In the genomic region with DNA sequence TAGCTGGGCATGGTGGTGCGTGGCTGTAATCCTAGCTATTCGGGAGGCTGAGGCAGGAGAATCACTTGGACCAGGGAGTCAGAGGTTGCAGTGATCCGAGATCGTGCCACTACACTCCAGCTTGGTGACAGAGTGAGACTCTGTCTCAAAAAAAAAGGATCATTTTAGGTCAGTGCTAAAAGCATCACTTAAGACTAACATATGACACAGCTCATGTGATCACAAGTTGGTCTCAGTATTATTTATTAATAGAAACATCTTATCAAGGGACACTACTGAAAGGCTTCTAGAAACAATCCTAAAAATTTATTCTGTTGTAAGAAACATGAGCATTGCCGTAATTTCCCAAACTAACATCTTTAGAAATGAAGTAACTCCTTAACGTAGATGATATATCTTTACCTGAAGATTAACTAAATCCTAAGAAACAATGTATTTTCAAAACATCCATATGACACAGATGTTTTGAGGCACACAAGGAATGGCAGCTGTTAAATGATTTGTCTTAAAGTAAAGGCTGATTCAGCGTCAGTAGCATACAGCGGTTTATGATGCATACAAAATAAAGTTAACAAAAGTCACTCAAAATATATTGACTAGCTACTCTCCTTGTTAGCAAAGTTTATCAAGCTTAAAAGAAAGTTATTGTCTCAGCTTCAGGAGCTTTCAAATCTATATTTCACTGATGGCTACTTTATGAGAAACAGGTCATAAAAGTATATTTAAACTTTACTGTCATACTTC, we compare ENCODE assay signal across 1 cellular context.
TF ChIP-seq lines count a peak whose summit lies in the region.

No MANE protein-coding gene starts in this region.

TF ChIP-seq in HepG2, 621 proteins besides CTCF, POLR2A, EP300 and RAD21 (continued from another document):
- TF ChIP-seq, protein P1, sequence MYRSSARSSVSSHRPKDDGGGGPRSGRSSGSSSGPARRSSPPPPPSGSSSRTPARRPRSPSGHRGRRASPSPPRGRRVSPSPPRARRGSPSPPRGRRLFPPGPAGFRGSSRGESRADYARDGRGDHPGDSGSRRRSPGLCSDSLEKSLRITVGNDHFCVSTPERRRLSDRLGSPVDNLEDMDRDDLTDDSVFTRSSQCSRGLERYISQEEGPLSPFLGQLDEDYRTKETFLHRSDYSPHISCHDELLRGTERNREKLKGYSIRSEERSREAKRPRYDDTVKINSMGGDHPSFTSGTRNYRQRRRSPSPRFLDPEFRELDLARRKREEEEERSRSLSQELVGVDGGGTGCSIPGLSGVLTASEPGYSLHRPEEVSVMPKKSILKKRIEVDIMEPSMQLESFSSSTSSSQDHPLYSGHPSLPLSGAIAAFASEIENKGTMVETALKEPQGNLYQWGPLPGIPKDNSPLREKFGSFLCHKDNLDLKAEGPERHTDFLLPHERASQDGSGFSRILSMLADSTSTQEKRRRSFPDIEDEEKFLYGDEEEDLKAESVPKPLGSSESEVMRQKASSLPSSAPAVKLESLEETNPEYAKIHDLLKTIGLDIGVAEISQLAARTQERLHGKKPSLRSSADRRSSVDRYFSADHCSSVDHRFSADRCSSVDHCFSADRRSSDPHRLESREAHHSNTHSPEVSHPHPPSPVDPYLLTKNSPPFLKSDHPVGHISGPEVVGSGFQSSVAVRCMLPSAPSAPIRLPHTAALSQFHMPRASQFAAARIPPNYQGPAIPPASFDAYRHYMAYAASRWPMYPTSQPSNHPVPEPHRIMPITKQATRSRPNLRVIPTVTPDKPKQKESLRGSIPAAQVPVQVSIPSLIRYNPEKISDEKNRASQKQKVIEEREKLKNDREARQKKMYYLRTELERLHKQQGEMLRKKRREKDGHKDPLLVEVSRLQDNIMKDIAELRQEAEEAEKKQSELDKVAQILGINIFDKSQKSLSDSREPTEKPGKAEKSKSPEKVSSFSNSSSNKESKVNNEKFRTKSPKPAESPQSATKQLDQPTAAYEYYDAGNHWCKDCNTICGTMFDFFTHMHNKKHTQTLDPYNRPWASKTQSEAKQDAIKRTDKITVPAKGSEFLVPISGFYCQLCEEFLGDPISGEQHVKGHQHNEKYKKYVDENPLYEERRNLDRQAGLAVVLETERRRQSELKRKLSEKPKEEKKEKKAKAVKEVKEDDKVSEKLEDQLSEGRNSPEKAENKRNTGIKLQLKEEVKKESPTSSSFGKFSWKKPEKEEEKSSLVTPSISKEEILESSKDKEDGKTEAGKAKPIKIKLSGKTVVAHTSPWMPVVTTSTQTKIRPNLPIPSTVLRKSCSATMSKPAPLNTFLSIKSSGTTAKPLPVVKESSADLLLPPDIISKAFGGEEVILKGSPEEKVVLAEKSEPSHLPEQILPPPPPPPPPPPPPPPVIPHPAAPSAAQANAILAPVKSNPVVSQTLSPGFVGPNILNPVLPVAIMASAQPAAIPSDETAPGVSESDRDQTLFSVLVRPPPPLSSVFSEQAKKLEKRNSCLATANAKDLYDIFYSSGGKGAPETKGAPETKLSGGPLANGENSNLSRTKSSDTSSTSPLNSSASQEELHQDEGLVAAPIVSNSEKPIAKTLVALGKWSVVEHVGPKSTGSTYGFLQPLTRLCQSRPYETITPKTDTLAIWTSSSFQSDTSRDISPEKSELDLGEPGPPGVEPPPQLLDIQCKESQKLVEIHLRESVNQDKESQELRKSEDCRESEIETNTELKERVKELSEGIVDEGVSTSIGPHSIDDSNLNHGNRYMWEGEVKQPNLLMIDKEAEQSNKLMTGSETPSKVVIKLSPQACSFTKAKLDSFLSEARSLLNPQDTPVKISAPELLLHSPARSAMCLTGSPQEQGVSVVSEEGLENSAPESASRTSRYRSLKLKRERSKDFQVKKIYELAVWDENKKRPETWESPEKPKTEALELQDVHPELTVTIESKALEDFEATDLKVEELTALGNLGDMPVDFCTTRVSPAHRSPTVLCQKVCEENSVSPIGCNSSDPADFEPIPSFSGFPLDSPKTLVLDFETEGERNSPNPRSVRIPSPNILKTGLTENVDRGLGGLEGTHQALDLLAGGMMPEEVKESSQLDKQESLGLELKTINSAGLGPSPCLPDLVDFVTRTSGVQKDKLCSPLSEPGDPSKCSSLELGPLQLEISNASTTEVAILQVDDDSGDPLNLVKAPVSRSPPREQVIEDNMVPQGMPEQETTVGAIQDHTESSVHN (CRISPR knock-in tag; IDR thresholded peaks at IDR 0.05): no peak
- TF ChIP-seq, protein P2, sequence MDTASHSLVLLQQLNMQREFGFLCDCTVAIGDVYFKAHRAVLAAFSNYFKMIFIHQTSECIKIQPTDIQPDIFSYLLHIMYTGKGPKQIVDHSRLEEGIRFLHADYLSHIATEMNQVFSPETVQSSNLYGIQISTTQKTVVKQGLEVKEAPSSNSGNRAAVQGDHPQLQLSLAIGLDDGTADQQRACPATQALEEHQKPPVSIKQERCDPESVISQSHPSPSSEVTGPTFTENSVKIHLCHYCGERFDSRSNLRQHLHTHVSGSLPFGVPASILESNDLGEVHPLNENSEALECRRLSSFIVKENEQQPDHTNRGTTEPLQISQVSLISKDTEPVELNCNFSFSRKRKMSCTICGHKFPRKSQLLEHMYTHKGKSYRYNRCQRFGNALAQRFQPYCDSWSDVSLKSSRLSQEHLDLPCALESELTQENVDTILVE (CRISPR knock-in tag; IDR thresholded peaks at IDR 0.05): no peak
- TF ChIP-seq JUN (CRISPR knock-in tag; IDR thresholded peaks at IDR 0.05): no peak
- no peak for TF ChIP-seq MTF2 (CRISPR knock-in tag; IDR thresholded peaks at IDR 0.05; ENCODE audit: borderline replicate concordance)
- TF ChIP-seq ZNF33A (CRISPR knock-in tag; IDR thresholded peaks at IDR 0.05; ENCODE audit: borderline replicate concordance): no peak
- TF ChIP-seq, protein P3, sequence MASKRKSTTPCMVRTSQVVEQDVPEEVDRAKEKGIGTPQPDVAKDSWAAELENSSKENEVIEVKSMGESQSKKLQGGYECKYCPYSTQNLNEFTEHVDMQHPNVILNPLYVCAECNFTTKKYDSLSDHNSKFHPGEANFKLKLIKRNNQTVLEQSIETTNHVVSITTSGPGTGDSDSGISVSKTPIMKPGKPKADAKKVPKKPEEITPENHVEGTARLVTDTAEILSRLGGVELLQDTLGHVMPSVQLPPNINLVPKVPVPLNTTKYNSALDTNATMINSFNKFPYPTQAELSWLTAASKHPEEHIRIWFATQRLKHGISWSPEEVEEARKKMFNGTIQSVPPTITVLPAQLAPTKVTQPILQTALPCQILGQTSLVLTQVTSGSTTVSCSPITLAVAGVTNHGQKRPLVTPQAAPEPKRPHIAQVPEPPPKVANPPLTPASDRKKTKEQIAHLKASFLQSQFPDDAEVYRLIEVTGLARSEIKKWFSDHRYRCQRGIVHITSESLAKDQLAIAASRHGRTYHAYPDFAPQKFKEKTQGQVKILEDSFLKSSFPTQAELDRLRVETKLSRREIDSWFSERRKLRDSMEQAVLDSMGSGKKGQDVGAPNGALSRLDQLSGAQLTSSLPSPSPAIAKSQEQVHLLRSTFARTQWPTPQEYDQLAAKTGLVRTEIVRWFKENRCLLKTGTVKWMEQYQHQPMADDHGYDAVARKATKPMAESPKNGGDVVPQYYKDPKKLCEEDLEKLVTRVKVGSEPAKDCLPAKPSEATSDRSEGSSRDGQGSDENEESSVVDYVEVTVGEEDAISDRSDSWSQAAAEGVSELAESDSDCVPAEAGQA (IDR thresholded peaks at IDR 0.05; ENCODE audit: low read depth): no peak
- TF ChIP-seq, protein P3 (CRISPR knock-in tag; IDR thresholded peaks at IDR 0.05; ENCODE audit: borderline replicate concordance): no peak
- TF ChIP-seq HNRNPK (IDR thresholded peaks at IDR 0.05; ENCODE audit: low read depth, low read length, poor library complexity, severe bottlenecking): no peak
- no peak for TF ChIP-seq CHD4 (IDR thresholded peaks at IDR 0.05; ENCODE audit: borderline replicate concordance, low read length)
- no peak for TF ChIP-seq FOXO1 (CRISPR knock-in tag; IDR thresholded peaks at IDR 0.05)
- TF ChIP-seq ZBTB38 (CRISPR knock-in tag; IDR thresholded peaks at IDR 0.05): no peak
- no peak for TF ChIP-seq ZNF724P (CRISPR knock-in tag; IDR thresholded peaks at IDR 0.05; ENCODE audit: borderline replicate concordance)
- TF ChIP-seq, protein P4, sequence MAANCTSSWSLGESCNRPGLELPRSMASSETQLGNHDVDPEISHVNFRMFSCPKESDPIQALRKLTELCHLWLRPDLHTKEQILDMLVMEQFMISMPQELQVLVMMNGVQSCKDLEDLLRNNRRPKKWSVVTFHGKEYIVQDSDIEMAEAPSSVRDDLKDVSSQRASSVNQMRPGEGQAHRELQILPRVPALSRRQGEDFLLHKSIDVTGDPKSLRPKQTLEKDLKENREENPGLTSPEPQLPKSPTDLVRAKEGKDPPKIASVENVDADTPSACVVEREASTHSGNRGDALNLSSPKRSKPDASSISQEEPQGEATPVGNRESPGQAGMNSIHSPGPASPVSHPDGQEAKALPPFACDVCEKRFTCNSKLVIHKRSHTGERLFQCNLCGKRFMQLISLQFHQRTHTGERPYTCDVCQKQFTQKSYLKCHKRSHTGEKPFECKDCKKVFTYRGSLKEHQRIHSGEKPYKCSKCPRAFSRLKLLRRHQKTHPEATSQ (CRISPR knock-in tag; IDR thresholded peaks at IDR 0.05; ENCODE audit: borderline replicate concordance): no peak
- no peak for TF ChIP-seq ZMYM4 (CRISPR knock-in tag; IDR thresholded peaks at IDR 0.05)
- TF ChIP-seq, protein P5, sequence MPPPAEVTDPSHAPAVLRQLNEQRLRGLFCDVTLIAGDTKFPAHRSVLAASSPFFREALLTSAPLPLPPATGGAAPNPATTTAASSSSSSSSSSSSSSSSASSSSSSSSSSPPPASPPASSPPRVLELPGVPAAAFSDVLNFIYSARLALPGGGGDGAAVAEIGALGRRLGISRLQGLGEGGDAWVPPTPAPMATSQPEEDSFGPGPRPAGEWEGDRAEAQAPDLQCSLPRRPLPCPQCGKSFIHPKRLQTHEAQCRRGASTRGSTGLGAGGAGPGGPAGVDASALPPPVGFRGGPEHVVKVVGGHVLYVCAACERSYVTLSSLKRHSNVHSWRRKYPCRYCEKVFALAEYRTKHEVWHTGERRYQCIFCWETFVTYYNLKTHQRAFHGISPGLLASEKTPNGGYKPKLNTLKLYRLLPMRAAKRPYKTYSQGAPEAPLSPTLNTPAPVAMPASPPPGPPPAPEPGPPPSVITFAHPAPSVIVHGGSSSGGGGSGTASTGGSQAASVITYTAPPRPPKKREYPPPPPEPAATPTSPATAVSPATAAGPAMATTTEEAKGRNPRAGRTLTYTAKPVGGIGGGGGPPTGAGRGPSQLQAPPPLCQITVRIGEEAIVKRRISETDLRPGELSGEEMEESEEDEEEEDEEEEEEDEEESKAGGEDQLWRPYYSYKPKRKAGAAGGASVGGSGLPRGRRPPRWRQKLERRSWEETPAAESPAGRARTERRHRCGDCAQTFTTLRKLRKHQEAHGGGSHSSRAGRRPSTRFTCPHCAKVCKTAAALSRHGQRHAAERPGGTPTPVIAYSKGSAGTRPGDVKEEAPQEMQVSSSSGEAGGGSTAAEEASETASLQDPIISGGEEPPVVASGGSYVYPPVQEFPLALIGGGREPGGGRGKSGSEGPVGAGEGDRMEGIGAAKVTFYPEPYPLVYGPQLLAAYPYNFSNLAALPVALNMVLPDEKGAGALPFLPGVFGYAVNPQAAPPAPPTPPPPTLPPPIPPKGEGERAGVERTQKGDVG (CRISPR knock-in tag; IDR thresholded peaks at IDR 0.05; ENCODE audit: borderline replicate concordance): no peak
- no peak for TF ChIP-seq ZNF292 (CRISPR knock-in tag; IDR thresholded peaks at IDR 0.05; ENCODE audit: borderline replicate concordance, low read depth)
- TF ChIP-seq ZNF614 (CRISPR knock-in tag; IDR thresholded peaks at IDR 0.05; ENCODE audit: borderline replicate concordance): no peak
TF ChIP-seq in HepG2: peak in this region for 0.
